8 cellular contexts compared by ENCODE assay signal in genomic region chr2:55618649-55619055, GRCh38. TPM values are rescaled to one million over a fixed set of nuclear protein-coding genes. Genes with fewer than 3 reads are reported as not detected.
DNase-seq lines count a peak whose midpoint lies in the region; ATAC-seq and TF ChIP-seq lines count a peak whose summit lies in the region.

No MANE protein-coding gene starts in this region.

- H3K36me3 Mint-ChIP-seq in activated CD8-positive, alpha-beta memory T cell treated with anti-CD3 and anti-CD28 coated beads, Interleukin-2, amount 10 ng/mL, durations not matched to agents 7 days and 5 days = peaks cover 23% of the 10 kb centered on the region

- H3K9me3 ChIP-seq in mucosa of descending colon = no peaks in the 10 kb centered on the region

- H3K27ac Mint-ChIP-seq in activated CD8-positive, alpha-beta memory T cell treated with anti-CD3 and anti-CD28 coated beads, Interleukin-2, amount 10 ng/mL, durations not matched to agents 7 days and 5 days = no peak overlapping the region

- H3K9me3 Mint-ChIP-seq in activated CD8-positive, alpha-beta memory T cell treated with anti-CD3 and anti-CD28 coated beads, Interleukin-2, amount 10 ng/mL, durations not matched to agents 7 days and 5 days (ENCODE audit: low read depth) = no peaks in the 10 kb centered on the region

- peak; percentile 48 for DNase-seq in COLO668 (lab: John Stamatoyannopoulos, UW; ENCODE audit: unreplicated experiment)
- DNase-seq in GM19240 (ENCODE audit: insufficient read length, low spot score) = peak; percentile 27
- DNase-seq in NCI-H774 (lab: John Stamatoyannopoulos, UW) = peak; percentile 14
- peak; percentile 70 for DNase-seq in activated CD8-positive, alpha-beta memory T cell treated with anti-CD3 and anti-CD28 coated beads, Interleukin-2, amount 10 ng/mL, durations not matched to agents 7 days and 5 days
- no peak for DNase-seq in epithelial cell of prostate (ENCODE audit: low read depth, low spot score)
- DNase-seq in mucosa of descending colon = peak; percentile 67 to 76 (median 71)
- peak in 42 of 49 donors; percentile 7 to 68 (median 36) for DNase-seq in substantia nigra (lab: John Stamatoyannopoulos, UW)

- H3K4me3 Mint-ChIP-seq in activated CD8-positive, alpha-beta memory T cell treated with anti-CD3 and anti-CD28 coated beads, Interleukin-2, amount 10 ng/mL, durations not matched to agents 7 days and 5 days = no peak overlapping the region

- peak overlapping the region; percentile 93 for H3K27ac ChIP-seq in epithelial cell of prostate
- peak overlapping the region; percentile 75 for H3K27ac ChIP-seq in substantia nigra (ENCODE audit: low read depth, low read length, poor library complexity, severe bottlenecking)

- H3K4me1 ChIP-seq in mucosa of descending colon (ENCODE audit: low read depth) = peaks cover 28% of the 10 kb centered on the region

- intact Hi-C loops in mucosa of descending colon (cut with DNase I, micrococcal nuclease) = no loop called here

- peak; percentile 30 for ATAC-seq in HG03457 (IDR thresholded peaks at IDR 0.05; ENCODE audit: unreplicated experiment)
- peak; percentile 21 for ATAC-seq in activated CD8-positive, alpha-beta memory T cell treated with anti-CD3 and anti-CD28 coated beads, Interleukin-2, amount 10 ng/mL, durations not matched to agents 7 days and 5 days
- peak; percentile 34 for ATAC-seq in mucosa of descending colon

- peak overlapping the region; percentile 89 for H3K4me3 ChIP-seq in mucosa of descending colon

- peaks cover 42% of the 10 kb centered on the region for H3K4me1 Mint-ChIP-seq in activated CD8-positive, alpha-beta memory T cell treated with anti-CD3 and anti-CD28 coated beads, Interleukin-2, amount 10 ng/mL, durations not matched to agents 7 days and 5 days

- no peaks in the 10 kb centered on the region for H3K27me3 Mint-ChIP-seq in activated CD8-positive, alpha-beta memory T cell treated with anti-CD3 and anti-CD28 coated beads, Interleukin-2, amount 10 ng/mL, durations not matched to agents 7 days and 5 days

- CTCF ChIA-PET in activated CD8-positive, alpha-beta memory T cell treated with anti-CD3 and anti-CD28 coated beads, Interleukin-2, amount 10 ng/mL, durations not matched to agents 7 days and 5 days (lab: Charles Lee) = interaction anchor here (1.1 to 1.3 kb wide), 3 partner anchors 8 to 99 kb away, joined by 3 to 5 read pairs (median 5); no protein-coding TSS in a partner anchor

- no peaks in the 10 kb centered on the region for H3K36me3 ChIP-seq in mucosa of descending colon (ENCODE audit: low read depth)

- no peak for TF ChIP-seq CTCF in mucosa of descending colon (IDR thresholded peaks at IDR 0.05)

RNA-seq across cellular contexts. Expression of gene PPP4R3B, which starts 1.2 kb away (rescaled TPM):
- total RNA-seq in activated CD8-positive, alpha-beta memory T cell treated with anti-CD3 and anti-CD28 coated beads, Interleukin-2, amount 10 ng/mL, durations not matched to agents 7 days and 5 days = 10 to 100 TPM; 67.3 to 76.9 TPM
- total RNA-seq in mucosa of descending colon = 10 to 100 TPM; 66.4 to 89.0 (median 68.5) TPM
